ENCODE assay signal across 10 cellular contexts in genomic region chr21:44089001-44089911, GRCh38. TPM values are rescaled to one million over a fixed set of nuclear protein-coding genes. Genes with fewer than 3 reads are reported as not detected.
DNase-seq lines count a peak whose midpoint lies in the region; ATAC-seq and TF ChIP-seq lines count a peak whose summit lies in the region.
"Had no signal": no experiment of that assay in that cellular context is flagged by ENCODE, and none has a peak within 500 bp of the region (broad histone marks: within the 10 kb centered on the region; RNA-seq: fewer than 3 reads in every experiment).

No MANE protein-coding gene starts in this region.

- no peak overlapping the region for H4K8ac ChIP-seq in mesenchymal stem cell (ENCODE audit: low read length)

- H3K36me3 ChIP-seq in mesenchymal stem cell (ENCODE audit: control insufficient read depth in 1 of 2, insufficient read depth in 2 of 2, low read depth in 1 of 2, low read length in 2 of 2) (peaks cover 67 to 83% of the 10 kb centered on the region in 2 experiments), brain microvascular endothelial cell (replicated peaks) (peaks cover 60% of the 10 kb centered on the region)

- H3K79me1 ChIP-seq in mesenchymal stem cell (replicated peaks; ENCODE audit: low read length, poor library complexity, severe bottlenecking), result peaks cover 35% of the 10 kb centered on the region

- peak overlapping the region; percentile 9 to 78 (median 43) for H3K27ac Mint-ChIP-seq in CD14-positive monocyte

- 97% methylated on average over 30 of the region's 30 CpGs for WGBS in mesenchymal stem cell

- ATAC-seq in HG02973 (IDR thresholded peaks at IDR 0.05; ENCODE audit: unreplicated experiment) (peak; percentile 56), HG03439 (IDR thresholded peaks at IDR 0.05; ENCODE audit: unreplicated experiment) (no peak)

- no peak overlapping the region for H3K4me3 ChIP-seq in mesenchymal stem cell (ENCODE audit: insufficient read depth in 1 of 2, low read depth in 1 of 2, low read length in 2 of 2)
- no peak overlapping the region for H3K4me3 ChIP-seq in brain microvascular endothelial cell (ENCODE audit: low read depth, low read length)
- H3K4me3 ChIP-seq: ascending aorta had no signal

- H3K27me3 Mint-ChIP-seq in CD14-positive monocyte (ENCODE audit: low read depth in 3 of 3), result peaks cover 0 to 2% (median 2%) of the 10 kb centered on the region in 3 donors

- peaks cover 22% of the 10 kb centered on the region for H3K4me1 ChIP-seq in mesenchymal stem cell (ENCODE audit: control insufficient read depth, insufficient read depth, low read depth, low read length)
- H3K4me1 ChIP-seq: ascending aorta had no signal

- TF ChIP-seq CTCF in CD14-positive monocyte (IDR thresholded peaks at IDR 0.05) (no peak), brain microvascular endothelial cell (IDR thresholded peaks at IDR 0.05; ENCODE audit: low read depth, low read length, missing control alignments) (no peak)

- peak overlapping the region in 1 of 2 donors; percentile 45 for H3K4me3 Mint-ChIP-seq in CD14-positive monocyte

- DNase-seq in CD14-positive monocyte (ENCODE audit: low spot score), result peak; percentile 43
- DNase-seq in activated T-helper 1 cell treated with Interleukin-2 at 50 U/mL for 16 hours (ENCODE audit: low read depth), result peak; percentile 32
- DNase-seq in mesenchymal stem cell, result no peak
- DNase-seq in T1000 (lab: John Stamatoyannopoulos, UW), result no peak
- no peak for DNase-seq in NCI-H2029 treated with DMSO at 0.1 percent for 48 hours (lab: John Stamatoyannopoulos, UW)
- no peak for DNase-seq in brain microvascular endothelial cell
- DNase-seq: NCI-H774 had no signal

- H3K14ac ChIP-seq in mesenchymal stem cell (ENCODE audit: low read length in 2 of 2), result no peak overlapping the region

- H2AFZ ChIP-seq in mesenchymal stem cell (ENCODE audit: low read depth, low read length), result no peak overlapping the region

- H3K9me3 Mint-ChIP-seq in CD14-positive monocyte, result no peaks in the 10 kb centered on the region

- peaks cover 79 to 98% of the 10 kb centered on the region in 2 donors for H3K36me3 Mint-ChIP-seq in CD14-positive monocyte

- H2AK5ac ChIP-seq in mesenchymal stem cell (ENCODE audit: low read length, severe bottlenecking), result peak overlapping the region; percentile 16

- H2BK120ac ChIP-seq in mesenchymal stem cell (ENCODE audit: low read depth, low read length), result no peak overlapping the region

- H3K18ac ChIP-seq in mesenchymal stem cell (ENCODE audit: low read depth in 1 of 2, low read length in 2 of 2), result no peak overlapping the region

- H2BK15ac ChIP-seq in mesenchymal stem cell (ENCODE audit: low read depth, poor library complexity, severe bottlenecking), result no peak overlapping the region

- no peak overlapping the region for H4K91ac ChIP-seq in mesenchymal stem cell (ENCODE audit: low read length)

- H3K27ac ChIP-seq in mesenchymal stem cell (ENCODE audit: low read length, poor library complexity, severe bottlenecking) (no peak overlapping the region), brain microvascular endothelial cell (no peak overlapping the region)
- H3K27ac ChIP-seq: ascending aorta had no signal

- H3K27me3 ChIP-seq in mesenchymal stem cell (ENCODE audit: control insufficient read depth in 1 of 2, insufficient read depth in 1 of 2, low read length in 2 of 2) (no peaks in the 10 kb centered on the region), brain microvascular endothelial cell (replicated peaks) (no peaks in the 10 kb centered on the region)
- H3K27me3 ChIP-seq: ascending aorta had no signal

- H3K4ac ChIP-seq in mesenchymal stem cell (ENCODE audit: low read depth in 1 of 2, low read length in 2 of 2), result no peak overlapping the region

- no peak overlapping the region for H2BK5ac ChIP-seq in mesenchymal stem cell (ENCODE audit: low read depth, low read length, poor library complexity, severe bottlenecking)

- no peak overlapping the region for H3K4me2 ChIP-seq in mesenchymal stem cell (ENCODE audit: low read length, poor library complexity, severe bottlenecking)

- no peaks in the 10 kb centered on the region for H3K9me3 ChIP-seq in mesenchymal stem cell (ENCODE audit: control insufficient read depth, low read length)
- H3K9me3 ChIP-seq: ascending aorta had no signal

- in situ Hi-C loops in brain microvascular endothelial cell (cut with HindIII; ENCODE audit: low pct_ligation_motif_present, low sequenced_read_pairs), result no loop called here

- no peak overlapping the region for H3K23ac ChIP-seq in mesenchymal stem cell (ENCODE audit: low read length in 2 of 2)

- no peak overlapping the region for H3K9ac ChIP-seq in mesenchymal stem cell (ENCODE audit: low read length)

- peaks cover 31% of the 10 kb centered on the region for H3K4me1 Mint-ChIP-seq in CD14-positive monocyte

- intact Hi-C loops in CD14-positive monocyte (cut with micrococcal nuclease), result no loop called here

- no peak overlapping the region for H2BK12ac ChIP-seq in mesenchymal stem cell (ENCODE audit: low read length in 2 of 2)

RNA-seq across cellular contexts. Expression of gene PWP2, which starts 17.9 kb away (rescaled TPM):
- polyA plus RNA-seq in CD14-positive monocyte, result 1 to 10 TPM; 4.4 TPM
- 0.12 TPM for polyA plus RNA-seq in mesenchymal stem cell (2013, experiment 1 of 2)
- polyA plus RNA-seq in mesenchymal stem cell (2013, experiment 2 of 2), result 0.15 TPM

RNA-seq across cellular contexts. Expression of gene GATD3, which starts 44.2 kb away (rescaled TPM):
- 10 to 100 TPM; 35.8 to 42.4 TPM for polyA plus RNA-seq in CD14-positive monocyte
- 7.4 TPM for polyA plus RNA-seq in mesenchymal stem cell (2013, experiment 1 of 2)
- polyA plus RNA-seq in mesenchymal stem cell (2013, experiment 2 of 2), result 7.0 TPM

Comparison
In these comparisons a context has a peak if more than half of its experiments do, and no peak if none do; other contexts are left out.
1. DNase-seq: peak in CD14-positive monocyte (single experiment) and activated T-helper 1 cell treated with Interleukin-2 at 50 U/mL for 16 hours (single experiment); none in mesenchymal stem cell (single experiment), T1000 (single experiment), NCI-H2029 treated with DMSO at 0.1 percent for 48 hours (single experiment) and brain microvascular endothelial cell (single experiment).